Comparison of ENCODE assay signal across 34 cellular contexts in genomic region chr1:53696578-53696977, GRCh38. TPM values are rescaled to one million over a fixed set of nuclear protein-coding genes. Genes with fewer than 3 reads are reported as not detected.
"Had no signal": no experiment of that assay in that cellular context is flagged by ENCODE, and none has a peak within 500 bp of the region (broad histone marks: within the 10 kb centered on the region; RNA-seq: fewer than 3 reads in every experiment).

No MANE protein-coding gene starts in this region.

- H3K4me3 ChIP-seq: ascending aorta, breast epithelium, cardiac muscle cell, coronary artery, dorsolateral prefrontal cortex, heart left ventricle had no signal

- H3K27ac ChIP-seq: ascending aorta, cardiac muscle cell, coronary artery, dorsolateral prefrontal cortex, epithelial cell of prostate, heart left ventricle, WERI-Rb-1 had no signal

- H3K4me1 Mint-ChIP-seq: activated B cell treated with CpG ODN at 0.5 μM for 24 hours; activated naive CD8-positive, alpha-beta T cell treated with anti-CD3 and anti-CD28 coated beads, Interleukin-2, amount 10 ng/mL, durations not matched to agents 7 days and 5 days; activated T-helper 17 cell treated with anti-CD3 and anti-CD28 coated beads, Interleukin-2, amount 50 U/mL, for 72 hours had no signal

- H3K9me3 ChIP-seq: ascending aorta, breast epithelium, heart left ventricle had no signal

- H3K36me3 ChIP-seq: ascending aorta, breast epithelium, cardiac muscle cell, heart left ventricle, WERI-Rb-1 had no signal

- H3K4me3 Mint-ChIP-seq: activated B cell treated with CpG ODN at 0.5 μM for 24 hours; activated CD8-positive, alpha-beta T cell treated with anti-CD3 and anti-CD28 coated beads for 36 hours; activated naive CD8-positive, alpha-beta T cell treated with anti-CD3 and anti-CD28 coated beads, Interleukin-2, amount 10 ng/mL, durations not matched to agents 7 days and 5 days; activated T-cell treated with anti-CD3 and anti-CD28 coated beads, Interleukin-2, amount 50 U/mL, for 4 hours; activated T-helper 17 cell treated with anti-CD3 and anti-CD28 coated beads, Interleukin-2, amount 50 U/mL, for 72 hours; brain; dendritic cell treated with granulocyte-macrophage colony-stimulating factor and Interleukin-4, amounts not matched to agents 40 ng/mL and 50 ng/mL, for 4 days; effector memory CD8-positive, alpha-beta T cell; T-helper 17 cell; T-helper 2 cell treated with Interferon-gamma antibody and Interleukin-4, amounts not matched to agents 5 μg/mL and 100 μg/mL, for 36 hours had no signal

- H3K9me3 Mint-ChIP-seq: activated CD8-positive, alpha-beta T cell treated with anti-CD3 and anti-CD28 coated beads for 36 hours; activated naive CD4-positive, alpha-beta T cell treated with anti-CD3 and anti-CD28 coated beads, Interleukin-2, amount 50 U/mL, for 72 hours; activated naive CD8-positive, alpha-beta T cell treated with anti-CD3 and anti-CD28 coated beads, Interleukin-2, amount 10 ng/mL, durations not matched to agents 7 days and 5 days; activated T-cell treated with anti-CD3 and anti-CD28 coated beads, Interleukin-2, amount 50 U/mL, for 4 hours; activated T-helper 17 cell treated with anti-CD3 and anti-CD28 coated beads, Interleukin-2, amount 50 U/mL, for 72 hours; dendritic cell treated with granulocyte-macrophage colony-stimulating factor and Interleukin-4, amounts not matched to agents 40 ng/mL and 50 ng/mL, for 4 days; effector memory CD8-positive, alpha-beta T cell; T-helper 2 cell treated with Interferon-gamma antibody and Interleukin-4, amounts not matched to agents 5 μg/mL and 100 μg/mL, for 36 hours had no signal

- H3K27me3 ChIP-seq: ascending aorta, breast epithelium, cardiac muscle cell, dorsolateral prefrontal cortex had no signal

- ATAC-seq: activated CD4-positive, CD25-positive, alpha-beta regulatory T cell treated with anti-CD3 and anti-CD28 coated beads, Interleukin-2, amount 50 U/mL, for 24 hours; activated CD8-positive, alpha-beta T cell treated with anti-CD3 and anti-CD28 coated beads for 36 hours; activated naive CD4-positive, alpha-beta T cell treated with anti-CD3 and anti-CD28 coated beads, Interleukin-2, amount 50 U/mL, for 72 hours; activated T-cell treated with anti-CD3 and anti-CD28 coated beads, Interleukin-2, amount 50 U/mL, for 4 hours; activated T-helper 17 cell treated with anti-CD3 and anti-CD28 coated beads, Interleukin-2, amount 50 U/mL, for 72 hours; effector memory CD8-positive, alpha-beta T cell; heart left ventricle; T-helper 17 cell had no signal

- DNase-seq: activated B cell treated with CpG ODN at 0.5 μM for 24 hours; activated CD4-positive, alpha-beta T cell treated with anti-CD3 and anti-CD28 coated beads for 48 hours; activated CD4-positive, alpha-beta T cell treated with anti-CD3 and anti-CD28 coated beads, Interleukin-2, amount 50 U/mL, for 1 hour; activated CD4-positive, alpha-beta T cell treated with anti-CD3 and anti-CD28 coated beads, Interleukin-2, amount 50 U/mL, for 48 hours; activated CD8-positive, alpha-beta memory T cell treated with anti-CD3 and anti-CD28 coated beads for 24 hours; activated CD8-positive, alpha-beta T cell treated with anti-CD3 and anti-CD28 coated beads for 36 hours; activated effector memory CD4-positive, alpha-beta T cell treated with Interleukin-2 at 50 U/mL for 16 hours; activated gamma-delta T cell treated with Interleukin-2 at 50 U/mL for 16 hours; activated naive CD4-positive, alpha-beta T cell treated with Interleukin-2 at 50 U/mL for 16 hours; activated naive CD8-positive, alpha-beta T cell treated with anti-CD3 and anti-CD28 coated beads, Interleukin-2, amount 10 ng/mL, durations not matched to agents 7 days and 5 days; activated T-cell treated with anti-CD3 and anti-CD28 coated beads, Interleukin-2, amount 50 U/mL, for 4 hours; central memory CD4-positive, alpha-beta T cell; cerebellar nuclear complex; dorsolateral prefrontal cortex; effector memory CD8-positive, alpha-beta T cell; foreskin fibroblast; heart left ventricle; T-helper 1 cell; T-helper 17 cell; T1000; WERI-Rb-1 had no signal

- H3K4me1 ChIP-seq: ascending aorta, breast epithelium had no signal

- H3K36me3 Mint-ChIP-seq: activated naive CD4-positive, alpha-beta T cell treated with anti-CD3 and anti-CD28 coated beads, Interleukin-2, amount 50 U/mL, for 72 hours; activated naive CD8-positive, alpha-beta T cell treated with anti-CD3 and anti-CD28 coated beads, Interleukin-2, amount 10 ng/mL, durations not matched to agents 7 days and 5 days; brain had no signal

- H3K27ac Mint-ChIP-seq: activated B cell treated with CpG ODN at 0.5 μM for 24 hours; activated CD8-positive, alpha-beta T cell treated with anti-CD3 and anti-CD28 coated beads for 36 hours; activated naive CD4-positive, alpha-beta T cell treated with anti-CD3 and anti-CD28 coated beads, Interleukin-2, amount 50 U/mL, for 72 hours; activated naive CD8-positive, alpha-beta T cell treated with anti-CD3 and anti-CD28 coated beads, Interleukin-2, amount 10 ng/mL, durations not matched to agents 7 days and 5 days; activated T-helper 17 cell treated with anti-CD3 and anti-CD28 coated beads, Interleukin-2, amount 50 U/mL, for 72 hours; dendritic cell treated with granulocyte-macrophage colony-stimulating factor and Interleukin-4, amounts not matched to agents 40 ng/mL and 50 ng/mL, for 4 days; T-helper 17 cell; T-helper 2 cell treated with Interferon-gamma antibody and Interleukin-4, amounts not matched to agents 5 μg/mL and 100 μg/mL, for 36 hours had no signal

RNA-seq across cellular contexts. Expression of gene GLIS1, which starts 42.4 kb away (rescaled TPM):
- total RNA-seq: activated B cell treated with CpG ODN at 0.5 μM for 24 hours; activated CD8-positive, alpha-beta T cell treated with anti-CD3 and anti-CD28 coated beads for 36 hours; activated naive CD4-positive, alpha-beta T cell treated with anti-CD3 and anti-CD28 coated beads, Interleukin-2, amount 50 U/mL, for 72 hours; activated naive CD8-positive, alpha-beta T cell treated with anti-CD3 and anti-CD28 coated beads, Interleukin-2, amount 10 ng/mL, durations not matched to agents 7 days and 5 days; activated T-cell treated with anti-CD3 and anti-CD28 coated beads, Interleukin-2, amount 50 U/mL, for 4 hours; activated T-helper 17 cell treated with anti-CD3 and anti-CD28 coated beads, Interleukin-2, amount 50 U/mL, for 72 hours; ascending aorta; endothelial cell of umbilical vein; frontal cortex; T-helper 17 cell had no signal
